ENCODE assay signal across 11 cellular contexts in genomic region chr5:175689147-175689991, GRCh38. TPM values are rescaled to one million over a fixed set of nuclear protein-coding genes. Genes with fewer than 3 reads are reported as not detected.
DNase-seq lines count a peak whose midpoint lies in the region; ATAC-seq, FAIRE-seq and TF ChIP-seq lines count a peak whose summit lies in the region.
"Had no signal": no experiment of that assay in that cellular context is flagged by ENCODE, and none has a peak within 500 bp of the region (broad histone marks: within the 10 kb centered on the region; RNA-seq: fewer than 3 reads in every experiment).

No MANE protein-coding gene starts in this region.

- no peaks in the 10 kb centered on the region for H3K23me2 ChIP-seq in H1 (ENCODE audit: low read depth, low read length)

- no peak overlapping the region for H4K8ac ChIP-seq in H1 (ENCODE audit: extremely low read depth, insufficient read depth, low read length)

- TF ChIP-seq RAD21 in H1 (IDR thresholded peaks at IDR 0.05 in 1 of 2, conservative IDR thresholded peaks at IDR 0.05 in 1 of 2; ENCODE audit: low read depth in 2 of 2, low read length in 2 of 2): no peak

- ATAC-seq in GM19395 (IDR thresholded peaks at IDR 0.05; ENCODE audit: unreplicated experiment): no peak

- WGBS in H1 (ENCODE audit: extremely low coverage in 1 of 2, insufficient coverage in 1 of 2, insufficient read length in 1 of 2, insufficient replicate concordance in 2 of 2, low coverage in 1 of 2, low lambda C conversion rate in 2 of 2, missing lambda C conversion rate in 1 of 2), 2 experiments: 94% methylated on average over 9 of the region's 9 CpGs; no CpG with 5 or more reads in 1 of the 2 experiments

- H3K18ac ChIP-seq in H1 (ENCODE audit: extremely low read depth, low read length): no peak overlapping the region

- H4K20me1 ChIP-seq in H1 (replicated peaks in 1 of 2; ENCODE audit: control insufficient read depth in 1 of 2, insufficient read depth in 2 of 2, low read length in 2 of 2): no peaks in the 10 kb centered on the region

- no peaks in the 10 kb centered on the region for H3K79me2 ChIP-seq in H1 (ENCODE audit: control insufficient read depth in 1 of 2, insufficient read depth in 2 of 2, low read length in 2 of 2)

- POLR2A ChIA-PET in CD4-positive, alpha-beta memory T cell (lab: Charles Lee; ENCODE audit: partially characterized antibody): no interaction called here
- POLR2A ChIA-PET in RWPE1 (lab: Yijun Ruan, JAX; ENCODE audit: low non-redundant PET) (no interaction called here), H1 (lab: Charles Lee; ENCODE audit: partially characterized antibody) (interaction anchor here (1.4 to 1.9 kb wide), 2 partner anchors 11 to 18 kb away, joined by 3 to 5 read pairs; no protein-coding TSS in a partner anchor)

- no peak overlapping the region for H3K4me3 Mint-ChIP-seq in CD4-positive, alpha-beta memory T cell
- H3K4me3 Mint-ChIP-seq: activated naive CD4-positive, alpha-beta T cell treated with anti-CD3 and anti-CD28 coated beads for 36 hours; memory B cell had no signal

- intact Hi-C loops in CD4-positive, alpha-beta memory T cell (cut with micrococcal nuclease): no loop called here

- H4K5ac ChIP-seq in H1 (ENCODE audit: insufficient read length, low read depth, low read length): no peak overlapping the region

- TF ChIP-seq EP300 in H1 (IDR thresholded peaks at IDR 0.05; ENCODE audit: borderline replicate concordance in 1 of 2, low read depth in 2 of 2, low read length in 2 of 2): no peak

- CTCF ChIA-PET in CD4-positive, alpha-beta memory T cell (lab: Charles Lee; ENCODE audit: partially characterized antibody): interaction anchor here (1.0 to 5.7 kb wide), 7 partner anchors 7 to 154 kb away, joined by 3 to 40 read pairs (median 4); no protein-coding TSS in a partner anchor
- CTCF ChIA-PET in RWPE1 (lab: Yijun Ruan, JAX): interaction anchor here (0.6 to 1.8 kb wide), 2 partner anchors 82 to 155 kb away, joined by 3 to 7 read pairs; no protein-coding TSS in a partner anchor
- CTCF ChIA-PET in H1 (lab: Charles Lee; ENCODE audit: partially characterized antibody): interaction anchor here (0.8 to 7.7 kb wide), 14 partner anchors 6 to 155 kb away, joined by 3 to 59 read pairs (median 4); no protein-coding TSS in a partner anchor

- no peak overlapping the region for H2BK12ac ChIP-seq in H1 (ENCODE audit: low read depth, low read length)

- H3K9me3 ChIP-seq in CD4-positive, alpha-beta memory T cell (ENCODE audit: control insufficient read depth in 1 of 2, low read length in 2 of 2): no peaks in the 10 kb centered on the region
- no peaks in the 10 kb centered on the region for H3K9me3 ChIP-seq in H1 (ENCODE audit: insufficient read depth in 2 of 2, low read depth in 1 of 2, low read length in 1 of 2)

- no peaks in the 10 kb centered on the region for H3K79me1 ChIP-seq in H1 (ENCODE audit: low read depth, low read length)

- no peak overlapping the region for H3K27ac ChIP-seq in CD4-positive, alpha-beta memory T cell (ENCODE audit: low read depth, low read length)
- no peak overlapping the region for H3K27ac ChIP-seq in RWPE1
- no peak overlapping the region for H3K27ac ChIP-seq in H1 (ENCODE audit: low read depth, low read length)

- DNase-seq in CD4-positive, alpha-beta memory T cell: no peak
- DNase-seq in RWPE1 (ENCODE audit: low spot score) (peak; percentile 33), H1 (ENCODE audit: low read depth in 1 of 2, low spot score in 2 of 2) (no peak), occipital lobe (lab: John Stamatoyannopoulos, UW) (peak; percentile 60), SK-N-DZ (ENCODE audit: low spot score) (no peak), GM19238 (ENCODE audit: insufficient read length, low spot score) (no peak), HPDE6-E6E7 (ENCODE audit: extremely low spot score) (no peak)
- DNase-seq: activated naive CD4-positive, alpha-beta T cell treated with anti-CD3 and anti-CD28 coated beads for 36 hours; T1000 had no signal

- H3K56ac ChIP-seq in H1 (replicated peaks; ENCODE audit: insufficient read length, low read depth, low read length): no peak overlapping the region

- H3K14ac ChIP-seq in H1 (ENCODE audit: insufficient read length): no peak overlapping the region

- H3K4ac ChIP-seq in H1 (replicated peaks; ENCODE audit: insufficient read length, low read depth, low read length): no peak overlapping the region

- peak overlapping the region; percentile 65; the same call in 1 of the 2 replicates for H2AK5ac ChIP-seq in H1 (ENCODE audit: low read depth, low read length)

- H3K4me1 Mint-ChIP-seq in CD4-positive, alpha-beta memory T cell: peaks cover 7 to 29% (median 14%) of the 10 kb centered on the region in 4 donors
- H3K4me1 Mint-ChIP-seq: memory B cell had no signal

- H3K23ac ChIP-seq in H1 (ENCODE audit: insufficient read length): no peak overlapping the region

- H3K36me3 Mint-ChIP-seq in CD4-positive, alpha-beta memory T cell: peaks cover 17 to 35% of the 10 kb centered on the region in 2 donors
- H3K36me3 Mint-ChIP-seq: memory B cell had no signal

- no peak overlapping the region for H2BK20ac ChIP-seq in H1 (ENCODE audit: low read length)

- H3K36me3 ChIP-seq in CD4-positive, alpha-beta memory T cell (ENCODE audit: insufficient read depth, low read length): peaks cover under 1% of the 10 kb centered on the region
- no peaks in the 10 kb centered on the region for H3K36me3 ChIP-seq in H1 (ENCODE audit: control insufficient read depth in 2 of 4, insufficient read depth in 4 of 4, low read length in 3 of 4)

- H3K4me1 ChIP-seq in CD4-positive, alpha-beta memory T cell (ENCODE audit: insufficient read depth, low read length): no peaks in the 10 kb centered on the region
- H3K4me1 ChIP-seq in H1 (replicated peaks in 1 of 4; ENCODE audit: control insufficient read depth in 3 of 4, insufficient read depth in 4 of 4, low read length in 3 of 4): peaks cover 0 to 8% (median 3%) of the 10 kb centered on the region in 4 experiments; a peak in 3 of 7 replicates

- no peak overlapping the region for H3K4me2 ChIP-seq in H1 (ENCODE audit: insufficient read depth in 1 of 2, low read depth in 2 of 2, low read length in 2 of 2)

- H2BK5ac ChIP-seq in H1 (ENCODE audit: low read depth, low read length): no peak overlapping the region

- peak overlapping the region in 4 of 7 donors; percentile 9 to 74 (median 54) for H3K27ac Mint-ChIP-seq in CD4-positive, alpha-beta memory T cell
- H3K27ac Mint-ChIP-seq: activated naive CD4-positive, alpha-beta T cell treated with anti-CD3 and anti-CD28 coated beads for 36 hours; memory B cell had no signal

- no peak overlapping the region for H2BK120ac ChIP-seq in H1 (replicated peaks; ENCODE audit: low read depth, low read length)

- no peak overlapping the region for H2AFZ ChIP-seq in H1 (ENCODE audit: low read length)

- TF ChIP-seq CTCF in RWPE1 (conservative IDR thresholded peaks at IDR 0.05; ENCODE audit: low read depth) (no peak), H1 (IDR thresholded peaks at IDR 0.05; ENCODE audit: control extremely low read depth in 1 of 3, insufficient read depth in 1 of 3, low read depth in 1 of 3, low read length in 3 of 3) (no peak)

- H3K4me3 ChIP-seq in CD4-positive, alpha-beta memory T cell (ENCODE audit: low read length in 2 of 2): no peak overlapping the region
- no peak overlapping the region for H3K4me3 ChIP-seq in H1 (ENCODE audit: extremely low read depth in 1 of 4, insufficient read depth in 2 of 4, low read depth in 3 of 4, low read length in 4 of 4)

- H2BK15ac ChIP-seq in H1 (ENCODE audit: low read length): no peak overlapping the region

- H3K27me3 Mint-ChIP-seq in CD4-positive, alpha-beta memory T cell: no peaks in the 10 kb centered on the region

- H4K91ac ChIP-seq in H1 (replicated peaks; ENCODE audit: insufficient read length, low read length): no peak overlapping the region

- no peaks in the 10 kb centered on the region for H3K27me3 ChIP-seq in CD4-positive, alpha-beta memory T cell (ENCODE audit: insufficient read depth, low read length)
- no peaks in the 10 kb centered on the region for H3K27me3 ChIP-seq in H1 (replicated peaks in 1 of 4; ENCODE audit: control insufficient read depth in 3 of 4, extremely low read depth in 1 of 4, insufficient read depth in 3 of 4, low read length in 3 of 4)

- no peak for TF ChIP-seq POLR2A in H1 (IDR thresholded peaks at IDR 0.05; ENCODE audit: control extremely low read depth in 1 of 2, low read depth in 2 of 2, low read length in 2 of 2)

- FAIRE-seq in H1 (lab: Jason Lieb, UNC): no peak

- H3K9ac ChIP-seq in H1 (replicated peaks in 1 of 4; ENCODE audit: extremely low read depth in 1 of 4, low read depth in 3 of 4, low read length in 3 of 4): no peak overlapping the region; a peak in 1 of 7 replicates

- H3K9me3 Mint-ChIP-seq in CD4-positive, alpha-beta memory T cell: no peaks in the 10 kb centered on the region
- H3K9me3 Mint-ChIP-seq: activated naive CD4-positive, alpha-beta T cell treated with anti-CD3 and anti-CD28 coated beads for 36 hours; memory B cell had no signal

TF ChIP-seq in H1, 55 proteins besides CTCF, POLR2A, EP300 and RAD21 (continues in another document):
- TF ChIP-seq TCF12 (IDR thresholded peaks at IDR 0.05; ENCODE audit: low read depth, low read length): no peak
- no peak for TF ChIP-seq KDM5A (IDR thresholded peaks at IDR 0.05; ENCODE audit: low read length)
- TF ChIP-seq BACH1 (IDR thresholded peaks at IDR 0.05; ENCODE audit: low read length): no peak
- TF ChIP-seq SIRT6 (IDR thresholded peaks at IDR 0.05; ENCODE audit: low read length): no peak
- TF ChIP-seq SP1 (IDR thresholded peaks at IDR 0.05; ENCODE audit: low read depth, low read length): no peak
- no peak for TF ChIP-seq TAF7 (optimal IDR thresholded peaks at IDR 0.05; ENCODE audit: borderline replicate concordance, low read depth, low read length)
- TF ChIP-seq GABPA (IDR thresholded peaks at IDR 0.05; ENCODE audit: borderline replicate concordance, insufficient read depth, low read length): no peak
- TF ChIP-seq HDAC6 (IDR thresholded peaks at IDR 0.05; ENCODE audit: low read depth, low read length): no peak
- no peak for TF ChIP-seq EGR1 (IDR thresholded peaks at IDR 0.05; ENCODE audit: borderline replicate concordance, low read depth, low read length)

RNA-seq across cellular contexts. Expression of gene HRH2, which starts 31.5 kb away (rescaled TPM):
- 1 to 10 TPM; 4.0 to 4.2 TPM for total RNA-seq in CD4-positive, alpha-beta memory T cell
- 1 to 10 TPM in 1 of 2 donors, under 1 TPM in 1; 0.63 to 5.2 TPM for polyA plus RNA-seq in CD4-positive, alpha-beta memory T cell
- total RNA-seq in H1 (2021; fragmentation: NEBNext Ultra II Directional; extraction: Animal tissue kit (Norgen Biotek cat#: 25700)): 8.1 and 9.3 TPM in 2 replicates
- 7.8 and 10.2 TPM in 2 replicates for polyA plus RNA-seq in H1 (2011; rRNA removed)
- polyA plus RNA-seq in H1 (2011; cell fraction: cytosol; rRNA removed): 4.0 TPM
- 10.3 TPM for polyA plus RNA-seq in H1 (2011; cell fraction: nucleus; rRNA removed)
- 6.5 to 7.4 TPM (median 7.2 TPM) in 4 replicates for polyA plus RNA-seq in H1 (2012, experiment 1 of 2)
- polyA plus RNA-seq in H1 (2012, experiment 2 of 2): 5.5 TPM
- 9.8 TPM for polyA plus RNA-seq in H1 (2013, experiment 1 of 2)
- 9.8 TPM for polyA plus RNA-seq in H1 (2013, experiment 2 of 2)
- 16.1 and 21.8 TPM in 2 replicates for polyA minus RNA-seq in H1 (2011; rRNA and poly(A)+ RNA removed)
- 5.1 TPM for polyA minus RNA-seq in H1 (2011; cell fraction: cytosol; rRNA and poly(A)+ RNA removed)
- polyA minus RNA-seq in H1 (2011; cell fraction: nucleus; rRNA and poly(A)+ RNA removed): 12.5 TPM
- 6.9 TPM for total RNA-seq in occipital lobe
- not detected in 2 replicates for polyA plus RNA-seq in SK-N-DZ (2014; cell fraction: cytosol; rRNA removed)
- not detected in 2 replicates for polyA plus RNA-seq in SK-N-DZ (2014; cell fraction: nucleus; rRNA removed)

Comparison
In these comparisons a context has a peak if more than half of its experiments do, and no peak if none do; other contexts are left out.
1. DNase-seq: peak in RWPE1 (single experiment) and occipital lobe (single experiment); none in CD4-positive, alpha-beta memory T cell (0 of 5), H1 (0 of 2), SK-N-DZ (single experiment), GM19238 (single experiment) and HPDE6-E6E7 (single experiment).